1 cellular context compared by ENCODE assay signal in genomic region chr15:82146990-82147461, GRCh38.
A peak's percentile ranks its signal among the peaks of the same experiment; 100 is the strongest.
TF ChIP-seq lines count a peak whose summit lies in the region.

No MANE protein-coding gene starts in this region.

TF ChIP-seq in K562, 482 proteins besides CTCF, POLR2A, EP300 and RAD21 (continued from another document and continues in another):
- TF ChIP-seq CHD4 (IDR thresholded peaks at IDR 0.05; ENCODE audit: insufficient read depth, insufficient replicate concordance, low read depth, low read length, poor library complexity, severe bottlenecking) (no peak), ELF1 (tag; IDR thresholded peaks at IDR 0.05) (no peak), MAFK (IDR thresholded peaks at IDR 0.05; ENCODE audit: low read length) (no peak), ZBTB5 (IDR thresholded peaks at IDR 0.05) (no peak), HNRNPUL1 (IDR thresholded peaks at IDR 0.05; ENCODE audit: low read length) (no peak), ZNF668 (CRISPR knock-in tag; IDR thresholded peaks at IDR 0.05) (no peak), TCF7L2 (IDR thresholded peaks at IDR 0.05; ENCODE audit: low read depth, low read length) (no peak), RFX7 (CRISPR knock-in tag; IDR thresholded peaks at IDR 0.05) (no peak), SMAD1 (IDR thresholded peaks at IDR 0.05; ENCODE audit: low read depth, low read length, partially characterized antibody) (no peak), ETV1 (tag; conservative IDR thresholded peaks at IDR 0.05; ENCODE audit: low read depth) (no peak), ZNF263 (CRISPR knock-in tag; IDR thresholded peaks at IDR 0.05; ENCODE audit: borderline replicate concordance) (no peak), ZNF316 (IDR thresholded peaks at IDR 0.05) (peak; percentile 61), ZC3H4 (CRISPR knock-in tag; IDR thresholded peaks at IDR 0.05; ENCODE audit: borderline replicate concordance) (no peak), FOXA3 (CRISPR knock-in tag; conservative IDR thresholded peaks at IDR 0.05 in 1 of 2, IDR thresholded peaks at IDR 0.05 in 1 of 2) (no peak), FOXA1 (IDR thresholded peaks at IDR 0.05; ENCODE audit: borderline replicate concordance) (no peak), ZNF212 (CRISPR knock-in tag; IDR thresholded peaks at IDR 0.05) (no peak), ZFX (CRISPR knock-in tag; IDR thresholded peaks at IDR 0.05) (no peak), TEAD4 (IDR thresholded peaks at IDR 0.05; ENCODE audit: low read length) (peak; percentile 88), TEAD4 (CRISPR knock-in tag; IDR thresholded peaks at IDR 0.05; ENCODE audit: borderline replicate concordance) (no peak), TAF7 (tag; IDR thresholded peaks at IDR 0.05) (no peak), HMG20A (CRISPR knock-in tag; conservative IDR thresholded peaks at IDR 0.05) (no peak), NELFE (IDR thresholded peaks at IDR 0.05; ENCODE audit: insufficient read depth, insufficient read length) (no peak), POLR3G (IDR thresholded peaks at IDR 0.05; ENCODE audit: extremely low read depth, insufficient read length, insufficient replicate concordance) (no peak), ZNF318 (IDR thresholded peaks at IDR 0.05; ENCODE audit: borderline replicate concordance in 1 of 2, low read depth in 1 of 2) (peak in 1 of 2 experiments; percentile 99; a peak in 2 of 4 replicates), CBX8 (IDR thresholded peaks at IDR 0.05; ENCODE audit: borderline replicate concordance, extremely low read depth, low read depth, low read length, poor library complexity, severe bottlenecking) (no peak), TCF15 (CRISPR knock-in tag; IDR thresholded peaks at IDR 0.05) (no peak), NFATC3 (IDR thresholded peaks at IDR 0.05) (no peak), NR2C2 (CRISPR knock-in tag; IDR thresholded peaks at IDR 0.05) (no peak), NR2C2 (tag; IDR thresholded peaks at IDR 0.05) (no peak), HDAC8 (tag; IDR thresholded peaks at IDR 0.05) (no peak), RBM25 (IDR thresholded peaks at IDR 0.05; ENCODE audit: low read depth, low read length, severe bottlenecking) (no peak), PRMT5 (CRISPR knock-in tag; IDR thresholded peaks at IDR 0.05) (no peak), MCM3 (IDR thresholded peaks at IDR 0.05) (no peak), THAP12 (CRISPR knock-in tag; IDR thresholded peaks at IDR 0.05) (no peak), ESRRA (IDR thresholded peaks at IDR 0.05; ENCODE audit: borderline replicate concordance, low read depth) (no peak), FOXJ2 (tag; IDR thresholded peaks at IDR 0.05) (peak; percentile 61; the same call in 1 of the 2 replicates), SRSF7 (optimal IDR thresholded peaks at IDR 0.05; ENCODE audit: low read depth, low read length) (no peak), NCOA1 (IDR thresholded peaks at IDR 0.05; ENCODE audit: low read depth) (0 out of 2 replicates have a peak, but pooled peaks have one; percentile 12), ZFP36 (IDR thresholded peaks at IDR 0.05; ENCODE audit: low read depth, low read length, partially characterized antibody) (no peak), HNRNPK (IDR thresholded peaks at IDR 0.05; ENCODE audit: low read depth, low read length, poor library complexity, severe bottlenecking) (no peak), TOE1 (IDR thresholded peaks at IDR 0.05; ENCODE audit: borderline replicate concordance) (peak; percentile 64; the same call in 1 of the 2 replicates), TOE1 (CRISPR knock-in tag; IDR thresholded peaks at IDR 0.05; ENCODE audit: borderline replicate concordance, low read depth) (no peak), SIRT6 (IDR thresholded peaks at IDR 0.05; ENCODE audit: low read depth, low read length) (no peak), PHF21A (IDR thresholded peaks at IDR 0.05; ENCODE audit: borderline replicate concordance, low read depth) (no peak), LCOR (CRISPR knock-in tag; IDR thresholded peaks at IDR 0.05) (0 out of 2 replicates have a peak, but pooled peaks have one; percentile 58), ZBTB17 (CRISPR knock-in tag; IDR thresholded peaks at IDR 0.05) (no peak), SAFB (IDR thresholded peaks at IDR 0.05; ENCODE audit: borderline replicate concordance, low read depth, low read length) (no peak), ZBED1 (IDR thresholded peaks at IDR 0.05) (no peak), BRD9 (IDR thresholded peaks at IDR 0.05; ENCODE audit: low read depth, partially characterized antibody) (no peak), ZNF778 (CRISPR knock-in tag; IDR thresholded peaks at IDR 0.05) (no peak), LARP7 (IDR thresholded peaks at IDR 0.05) (no peak), ZNF76 (CRISPR knock-in tag; IDR thresholded peaks at IDR 0.05; ENCODE audit: borderline replicate concordance) (no peak), JUND (IDR thresholded peaks at IDR 0.05; ENCODE audit: borderline replicate concordance, low read depth, low read length) (peak; percentile 95), JUND (tag; IDR thresholded peaks at IDR 0.05; ENCODE audit: borderline replicate concordance, low read depth, low read length) (peak; percentile 97), SOX6 (IDR thresholded peaks at IDR 0.05) (peak; percentile 88), FIP1L1 (IDR thresholded peaks at IDR 0.05; ENCODE audit: low read depth, low read length, poor library complexity, severe bottlenecking) (no peak), RAD51 (IDR thresholded peaks at IDR 0.05; ENCODE audit: borderline replicate concordance, low read depth) (peak; percentile 66), CEBPG (CRISPR knock-in tag; IDR thresholded peaks at IDR 0.05) (no peak), CEBPG (tag; conservative IDR thresholded peaks at IDR 0.05 in 1 of 2, IDR thresholded peaks at IDR 0.05 in 1 of 2) (peak in 1 of 2 experiments; percentile 69; a peak in 2 of 4 replicates)
- TF ChIP-seq, protein P1, sequence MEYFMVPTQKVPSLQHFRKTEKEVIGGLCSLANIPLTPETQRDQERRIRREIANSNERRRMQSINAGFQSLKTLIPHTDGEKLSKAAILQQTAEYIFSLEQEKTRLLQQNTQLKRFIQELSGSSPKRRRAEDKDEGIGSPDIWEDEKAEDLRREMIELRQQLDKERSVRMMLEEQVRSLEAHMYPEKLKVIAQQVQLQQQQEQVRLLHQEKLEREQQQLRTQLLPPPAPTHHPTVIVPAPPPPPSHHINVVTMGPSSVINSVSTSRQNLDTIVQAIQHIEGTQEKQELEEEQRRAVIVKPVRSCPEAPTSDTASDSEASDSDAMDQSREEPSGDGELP (CRISPR knock-in tag; IDR thresholded peaks at IDR 0.05; ENCODE audit: borderline replicate concordance) = peak; percentile 90
- TF ChIP-seq, protein P2, sequence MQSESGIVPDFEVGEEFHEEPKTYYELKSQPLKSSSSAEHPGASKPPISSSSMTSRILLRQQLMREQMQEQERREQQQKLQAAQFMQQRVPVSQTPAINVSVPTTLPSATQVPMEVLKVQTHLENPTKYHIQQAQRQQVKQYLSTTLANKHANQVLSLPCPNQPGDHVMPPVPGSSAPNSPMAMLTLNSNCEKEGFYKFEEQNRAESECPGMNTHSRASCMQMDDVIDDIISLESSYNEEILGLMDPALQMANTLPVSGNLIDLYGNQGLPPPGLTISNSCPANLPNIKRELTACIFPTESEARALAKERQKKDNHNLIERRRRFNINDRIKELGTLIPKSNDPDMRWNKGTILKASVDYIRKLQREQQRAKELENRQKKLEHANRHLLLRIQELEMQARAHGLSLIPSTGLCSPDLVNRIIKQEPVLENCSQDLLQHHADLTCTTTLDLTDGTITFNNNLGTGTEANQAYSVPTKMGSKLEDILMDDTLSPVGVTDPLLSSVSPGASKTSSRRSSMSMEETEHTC (IDR thresholded peaks at IDR 0.05) = 0 out of 2 replicates have a peak, but pooled peaks have one; percentile 51
- TF ChIP-seq, protein P3, sequence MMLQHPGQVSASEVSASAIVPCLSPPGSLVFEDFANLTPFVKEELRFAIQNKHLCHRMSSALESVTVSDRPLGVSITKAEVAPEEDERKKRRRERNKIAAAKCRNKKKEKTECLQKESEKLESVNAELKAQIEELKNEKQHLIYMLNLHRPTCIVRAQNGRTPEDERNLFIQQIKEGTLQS (IDR thresholded peaks at IDR 0.05) = peak; percentile 99
- TF ChIP-seq, protein P3 (CRISPR knock-in tag; conservative IDR thresholded peaks at IDR 0.05) = peak; percentile 96; the same call in 1 of the 2 replicates
